8 cellular contexts compared by ENCODE assay signal in genomic region chr5:10702040-10702629, GRCh38. TPM values are rescaled to one million over a fixed set of nuclear protein-coding genes. Genes with fewer than 3 reads are reported as not detected.
A peak's percentile ranks its signal among the peaks of the same experiment; 100 is the strongest.
DNase-seq lines count a peak whose midpoint lies in the region; ATAC-seq and TF ChIP-seq lines count a peak whose summit lies in the region.

No MANE protein-coding gene starts in this region.

- H3K27ac ChIP-seq in SK-N-SH (ENCODE audit: low read depth in 2 of 2, low read length in 1 of 2), result peak overlapping the region in 1 of 2 experiments; percentile 57; a peak in 2 of 4 replicates

- peaks cover 46% of the 10 kb centered on the region for H3K79me2 ChIP-seq in SK-N-SH (ENCODE audit: insufficient read depth)

- H3F3A ChIP-seq in SK-N-SH (replicated peaks; ENCODE audit: insufficient read depth), result peaks cover 16% of the 10 kb centered on the region

- H4K20me1 ChIP-seq in SK-N-SH (ENCODE audit: insufficient read depth), result peaks cover 16% of the 10 kb centered on the region

- DNase-seq in ELR (ENCODE audit: low read depth) (peak; percentile 98), SK-N-SH (no peak), fibroblast of pulmonary artery (ENCODE audit: low read depth) (peak; percentile 84), sciatic nerve (ENCODE audit: low spot score) (no peak), COLO668 (lab: John Stamatoyannopoulos, UW; ENCODE audit: unreplicated experiment) (no peak), NCI-H1417 (lab: John Stamatoyannopoulos, UW) (no peak)

- POLR2A ChIA-PET in SK-N-SH (lab: Yijun Ruan, JAX), result no interaction called here

- TF ChIP-seq RAD21 in SK-N-SH (IDR thresholded peaks at IDR 0.05; ENCODE audit: low read length), result no peak

- H3K4me3 ChIP-seq in SK-N-SH (ENCODE audit: low read depth in 2 of 2, low read length in 1 of 2), result no peak overlapping the region
- H3K4me3 ChIP-seq in fibroblast of pulmonary artery (replicated peaks; ENCODE audit: low read depth, low read length), result no peak overlapping the region

- intact Hi-C loops in sciatic nerve (cut with DNase I), result no loop called here

- peak overlapping the region; percentile 34; the same call in 1 of the 2 replicates for H3K4me2 ChIP-seq in SK-N-SH

- H3K9me2 ChIP-seq in SK-N-SH, result no peaks in the 10 kb centered on the region

- H3K9ac ChIP-seq in SK-N-SH, result no peak overlapping the region

- WGBS in SK-N-SH (ENCODE audit: low lambda C conversion rate), result 74% methylated on average over 9 of the region's 9 CpGs

- no peak for TF ChIP-seq EP300 in SK-N-SH (IDR thresholded peaks at IDR 0.05; ENCODE audit: borderline replicate concordance in 1 of 2, low read depth in 1 of 2, low read length in 1 of 2)

- H3K27me3 ChIP-seq in SK-N-SH (ENCODE audit: insufficient read depth), result no peaks in the 10 kb centered on the region

- TF ChIP-seq CTCF in SK-N-SH (IDR thresholded peaks at IDR 0.05), result no peak
- TF ChIP-seq CTCF in fibroblast of pulmonary artery (IDR thresholded peaks at IDR 0.05; ENCODE audit: low read length, missing control alignments), result no peak

- peaks cover 0 to 4% of the 10 kb centered on the region in 2 experiments for H3K36me3 ChIP-seq in SK-N-SH (replicated peaks in 1 of 2; ENCODE audit: control insufficient read depth in 1 of 2, insufficient read depth in 2 of 2, low read length in 1 of 2)

- H3K4me1 ChIP-seq in SK-N-SH (ENCODE audit: control insufficient read depth in 1 of 2, insufficient read depth in 2 of 2, low read depth in 1 of 2, low read length in 1 of 2), result peaks cover 21 to 34% of the 10 kb centered on the region in 2 experiments; a peak in 3 of 4 replicates

- no peak overlapping the region for H2AFZ ChIP-seq in SK-N-SH (ENCODE audit: low read depth)

- H3K9me3 ChIP-seq in SK-N-SH, result no peaks in the 10 kb centered on the region

- CTCF ChIA-PET in SK-N-SH (lab: Yijun Ruan, JAX), result interaction anchor here (0.6 to 3.7 kb wide), 12 partner anchors 8 to 506 kb away, joined by 3 to 25 read pairs (median 4); no protein-coding TSS in a partner anchor

- peak; percentile 49 for ATAC-seq in sciatic nerve
- ATAC-seq in GM19328 (IDR thresholded peaks at IDR 0.05; ENCODE audit: unreplicated experiment), result no peak
- ATAC-seq in HG02571 (IDR thresholded peaks at IDR 0.05; ENCODE audit: unreplicated experiment), result no peak

TF ChIP-seq in SK-N-SH, 30 proteins besides CTCF, POLR2A, EP300 and RAD21:
- TF ChIP-seq MAX (IDR thresholded peaks at IDR 0.05; ENCODE audit: low read depth) (peak; percentile 72), RXRA (IDR thresholded peaks at IDR 0.05; ENCODE audit: borderline replicate concordance, low read depth) (peak; percentile 43; the same call in 1 of the 2 replicates), TCF12 (IDR thresholded peaks at IDR 0.05) (peak; percentile 55; the same call in 1 of the 2 replicates), NRF1 (IDR thresholded peaks at IDR 0.05; ENCODE audit: low read depth, low read length) (no peak), MEF2A (IDR thresholded peaks at IDR 0.05; ENCODE audit: borderline replicate concordance, low read depth) (no peak), JUND (IDR thresholded peaks at IDR 0.05) (0 out of 2 replicates have a peak, but pooled peaks have one; percentile 31), FOSL2 (IDR thresholded peaks at IDR 0.05; ENCODE audit: borderline replicate concordance, low read depth) (peak; percentile 66; the same call in 1 of the 2 replicates), NFIC (IDR thresholded peaks at IDR 0.05; ENCODE audit: borderline replicate concordance) (peak; percentile 21; the same call in 1 of the 2 replicates)

RNA-seq across cellular contexts. Expression of gene DAP, which starts 58.9 kb away (rescaled TPM):
- 60.3 and 78.2 TPM in 2 replicates for polyA plus RNA-seq in SK-N-SH (2012; rRNA removed)
- polyA plus RNA-seq in SK-N-SH (2012; cell fraction: cytosol; rRNA removed), result 94.3 and 110 TPM in 2 replicates
- 49.0 and 49.4 TPM in 2 replicates for polyA plus RNA-seq in SK-N-SH (2012; cell fraction: nucleus; rRNA removed)
- 65.4 TPM for total RNA-seq in sciatic nerve

Comparison
In these comparisons a context has a peak if more than half of its experiments do, and no peak if none do; other contexts are left out.
1. DNase-seq: peak in ELR (single experiment) and fibroblast of pulmonary artery (single experiment); none in SK-N-SH (single experiment), sciatic nerve (single experiment), COLO668 (single experiment) and NCI-H1417 (0 of 3).